ENCODE assay signal across 15 cellular contexts in genomic region chr12:89969098-89969497, GRCh38.
DNase-seq lines count a peak whose midpoint lies in the region; ATAC-seq and TF ChIP-seq lines count a peak whose summit lies in the region.
"Had no signal": no experiment of that assay in that cellular context is flagged by ENCODE, and none has a peak within 500 bp of the region (broad histone marks: within the 10 kb centered on the region; RNA-seq: fewer than 3 reads in every experiment).

No MANE protein-coding gene starts in this region.

- no peak overlapping the region for H3K18ac ChIP-seq in IMR-90 (ENCODE audit: low read depth, low read length)

- dilution Hi-C loops in IMR-90 (cut with HindIII; ENCODE audit: low sequenced_read_pairs, unreplicated experiment), result no loop called here

- ATAC-seq in IMR-90 (ENCODE audit: low read depth), result no peak
- ATAC-seq in body of pancreas, result peak; percentile 70
- peak; percentile 85 to 95 for ATAC-seq in lower lobe of right lung
- ATAC-seq in upper lobe of left lung (ENCODE audit: low FRiP score in 2 of 2), result peak; percentile 39 to 68
- ATAC-seq: GM23338 had no signal

- H2BK120ac ChIP-seq in IMR-90 (ENCODE audit: low read depth, low read length), result no peak overlapping the region

- no peak for TF ChIP-seq EP300 in upper lobe of left lung (IDR thresholded peaks at IDR 0.05)

- TF ChIP-seq CTCF in IMR-90 (conservative IDR thresholded peaks at IDR 0.05; ENCODE audit: low read depth, low read length), result no peak
- TF ChIP-seq CTCF in body of pancreas (IDR thresholded peaks at IDR 0.05), result no peak
- TF ChIP-seq CTCF in lower lobe of right lung (IDR thresholded peaks at IDR 0.05), result no peak
- no peak for TF ChIP-seq CTCF in upper lobe of left lung (IDR thresholded peaks at IDR 0.05)

- H4K20me1 ChIP-seq in IMR-90 (ENCODE audit: insufficient read depth, low read length), result no peaks in the 10 kb centered on the region

- no peak overlapping the region for H4K5ac ChIP-seq in IMR-90 (ENCODE audit: low read depth, low read length)

- BruUV-seq in IMR-90 (replicated peaks; lab: Mats Ljungman, UMichigan), result no TSS peak

- no peak overlapping the region for H2BK15ac ChIP-seq in IMR-90 (ENCODE audit: low read depth, low read length)

- no peak for TF ChIP-seq RAD21 in IMR-90 (IDR thresholded peaks at IDR 0.05; ENCODE audit: low read length)

- no peak overlapping the region for H3K4me2 ChIP-seq in IMR-90 (ENCODE audit: low read depth, low read length)
- H3K4me2 ChIP-seq: GM23338, SK-N-SH had no signal

- H3K27ac ChIP-seq in IMR-90 (ENCODE audit: insufficient read depth, low read length) (no peak overlapping the region), body of pancreas (no peak overlapping the region), lower lobe of right lung (no peak overlapping the region), upper lobe of left lung (peak overlapping the region in 1 of 4 donors; percentile 41), caudate nucleus (ENCODE audit: low read depth, low read length) (no peak overlapping the region)

- H2AK9ac ChIP-seq in IMR-90 (replicated peaks; ENCODE audit: low read depth, low read length, poor library complexity), result no peak overlapping the region

- H3K27me3 ChIP-seq in IMR-90 (ENCODE audit: control insufficient read depth, insufficient read depth, low read length) (no peaks in the 10 kb centered on the region), body of pancreas (no peaks in the 10 kb centered on the region), lower lobe of right lung (ENCODE audit: low read depth) (no peaks in the 10 kb centered on the region), upper lobe of left lung (no peaks in the 10 kb centered on the region)

- no peaks in the 10 kb centered on the region for H3K9me1 ChIP-seq in IMR-90 (ENCODE audit: insufficient read depth, low read length)

- H3K4me1 ChIP-seq in IMR-90 (ENCODE audit: control insufficient read depth, insufficient read depth, low read length) (no peaks in the 10 kb centered on the region), body of pancreas (peaks cover 5% of the 10 kb centered on the region), lower lobe of right lung (peaks cover 15% of the 10 kb centered on the region), upper lobe of left lung (peaks cover 0 to 12% (median 5%) of the 10 kb centered on the region in 4 donors)

- no peak for TF ChIP-seq POLR2A in IMR-90 (IDR thresholded peaks at IDR 0.05; ENCODE audit: low read depth, low read length)
- no peak for TF ChIP-seq POLR2A in body of pancreas (IDR thresholded peaks at IDR 0.05)
- no peak for TF ChIP-seq POLR2A in upper lobe of left lung (IDR thresholded peaks at IDR 0.05)

- H4K91ac ChIP-seq in IMR-90 (ENCODE audit: insufficient read depth, low read depth, low read length), result no peak overlapping the region

- no peak overlapping the region for H3K9ac ChIP-seq in IMR-90 (ENCODE audit: low read depth, low read length)
- H3K9ac ChIP-seq: SK-N-SH had no signal

- no peak overlapping the region for H4K8ac ChIP-seq in IMR-90 (ENCODE audit: low read depth in 2 of 2, low read length in 2 of 2)

- in situ Hi-C loops in IMR-90 (cut with MboI; ENCODE audit: low sequenced_read_pairs), result no loop called here

- H2AFZ ChIP-seq in IMR-90 (replicated peaks; ENCODE audit: low read length, poor library complexity), result no peak overlapping the region
- H2AFZ ChIP-seq: GM23338 had no signal

- intact Hi-C loops in IMR-90 (cut with micrococcal nuclease) (no loop called here), body of pancreas (cut with DNase I) (no loop called here), lower lobe of right lung (cut with DNase I) (no loop called here)

- no peaks in the 10 kb centered on the region for H3K79me1 ChIP-seq in IMR-90 (ENCODE audit: low read depth in 1 of 2, low read length in 2 of 2)

- no peak for DNase-seq in IMR-90
- no peak for DNase-seq in body of pancreas
- no peak for DNase-seq in lower lobe of right lung
- DNase-seq in upper lobe of left lung, result peak in 1 of 2 donors; percentile 35
- DNase-seq in DMS114 treated with DMSO at 0.1 percent for 48 hours (lab: John Stamatoyannopoulos, UW; ENCODE audit: unreplicated experiment), result no peak
- no peak for DNase-seq in NCI-H187 treated with DMSO at 0.1 percent for 48 hours (lab: John Stamatoyannopoulos, UW)
- DNase-seq in caudate nucleus (lab: John Stamatoyannopoulos, UW), result no peak
- DNase-seq: ACHN; CD4-positive, alpha-beta memory T cell; NCI-H1436 treated with DMSO at 0.1 percent for 48 hours; NCI-H2107; NCI-H345; NCI-H526 treated with DMSO at 0.1 percent for 48 hours; SK-N-SH had no signal

- no peak overlapping the region for H3K4ac ChIP-seq in IMR-90 (ENCODE audit: low read depth, low read length)

- POLR2A ChIA-PET in IMR-90 (lab: Charles Lee; ENCODE audit: unreplicated experiment), result no interaction called here

- H3K14ac ChIP-seq in IMR-90 (replicated peaks; ENCODE audit: low read depth, low read length), result no peak overlapping the region

- H2BK5ac ChIP-seq in IMR-90 (ENCODE audit: low read depth, low read length, poor library complexity, severe bottlenecking), result no peak overlapping the region

- no peak overlapping the region for H3K23ac ChIP-seq in IMR-90 (ENCODE audit: low read depth, low read length)

- H2BK20ac ChIP-seq in IMR-90 (ENCODE audit: low read depth, low read length), result no peak overlapping the region

- no peak overlapping the region for H3K56ac ChIP-seq in IMR-90 (ENCODE audit: extremely low read depth, insufficient read depth, low read length)

- H3K9me3 ChIP-seq in IMR-90 (ENCODE audit: control insufficient read depth, insufficient read depth, low read length), result no peaks in the 10 kb centered on the region
- no peaks in the 10 kb centered on the region for H3K9me3 ChIP-seq in body of pancreas
- H3K9me3 ChIP-seq in lower lobe of right lung, result no peaks in the 10 kb centered on the region
- H3K9me3 ChIP-seq in upper lobe of left lung, result no peaks in the 10 kb centered on the region
- H3K9me3 ChIP-seq: SK-N-SH had no signal

- CTCF ChIA-PET in IMR-90 (lab: Yijun Ruan, JAX), result interaction anchor here (2.6 kb wide), 1 partner anchor 9 kb away, joined by 6 read pairs; no protein-coding TSS in a partner anchor

- WGBS in IMR-90 (ENCODE audit: extremely low coverage in 2 of 2, insufficient read length in 1 of 2), 2 experiments, result 100% methylated on average over 2 of the region's 4 CpGs; no CpG with 5 or more reads in 1 of the 2 experiments
- 59 to 62% methylated on average over 4 of the region's 4 CpGs for WGBS in body of pancreas, 2 donors
- WGBS in upper lobe of left lung, 2 donors, result 50 to 60% methylated on average over 4 of the region's 4 CpGs

- H2AK5ac ChIP-seq in IMR-90 (ENCODE audit: low read depth, low read length), result no peak overlapping the region

- H3K36me3 ChIP-seq in IMR-90 (ENCODE audit: control insufficient read depth, insufficient read depth, low read length), result no peaks in the 10 kb centered on the region
- H3K36me3 ChIP-seq in body of pancreas (replicated peaks in 1 of 2; ENCODE audit: insufficient read depth in 1 of 2, low read depth in 2 of 2), result no peaks in the 10 kb centered on the region
- H3K36me3 ChIP-seq in lower lobe of right lung, result no peaks in the 10 kb centered on the region
- no peaks in the 10 kb centered on the region for H3K36me3 ChIP-seq in upper lobe of left lung

- H3K4me3 ChIP-seq in IMR-90 (ENCODE audit: insufficient read depth, low read depth, low read length) (no peak overlapping the region), body of pancreas (no peak overlapping the region), lower lobe of right lung (no peak overlapping the region), upper lobe of left lung (no peak overlapping the region)
- H3K4me3 ChIP-seq: GM23338 had no signal

TF ChIP-seq in IMR-90, 13 proteins besides CTCF, POLR2A, EP300 and RAD21:
- TF ChIP-seq CHD1 (IDR thresholded peaks at IDR 0.05; ENCODE audit: low read depth, low read length) (no peak), CEBPB (IDR thresholded peaks at IDR 0.05; ENCODE audit: low read depth, low read length) (0 out of 2 replicates have a peak, but pooled peaks have one; percentile 3), SMC3 (IDR thresholded peaks at IDR 0.05; ENCODE audit: low read depth, low read length) (no peak), BHLHE40 (IDR thresholded peaks at IDR 0.05; ENCODE audit: low read depth, low read length) (no peak)
